8 cellular contexts compared by ENCODE assay signal in the genomic region with DNA sequence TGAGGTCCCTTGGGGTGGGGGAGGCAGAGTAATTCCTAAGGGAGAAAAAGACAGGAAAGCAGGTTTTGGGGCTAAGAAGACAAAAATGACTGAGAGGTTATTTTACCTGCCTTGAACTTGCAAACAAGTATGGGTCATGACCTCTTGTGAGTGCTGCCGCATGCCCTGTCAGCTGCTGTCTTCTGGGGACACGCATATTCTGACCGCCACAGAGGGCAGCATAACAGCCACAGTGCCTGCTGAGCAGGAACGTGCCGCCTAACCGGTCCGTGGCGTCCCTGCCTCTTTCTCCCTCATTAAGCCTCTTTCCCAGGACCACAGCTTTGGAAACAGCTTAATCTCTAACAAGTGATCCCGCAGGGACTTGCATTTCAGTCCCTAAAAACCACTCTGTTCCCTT. TPM values are rescaled to one million over a fixed set of nuclear protein-coding genes. Genes with fewer than 3 reads are reported as not detected.
DNase-seq lines count a peak whose midpoint lies in the region; ATAC-seq, FAIRE-seq and TF ChIP-seq lines count a peak whose summit lies in the region.

No MANE protein-coding gene starts in this region.

- intact Hi-C loops in pancreas (cut with DNase I), result loop anchor here in 2 of 3 donors (5.0 to 10.0 kb wide), 2 partner anchors 144 to 226 kb away; no protein-coding TSS in a partner anchor

- WGBS in pancreas, 2 donors, result 8 to 9% methylated on average over 9 of the region's 9 CpGs

- H3K27ac ChIP-seq in pancreas, result no peak overlapping the region

- peak; percentile 66 to 83 (median 72) for ATAC-seq in pancreas

- FAIRE-seq in pancreas (lab: Jason Lieb, UNC), result no peak
- no peak for FAIRE-seq in H54 (lab: Jason Lieb, UNC)

- TF ChIP-seq POLR2A in H54 (IDR thresholded peaks at IDR 0.05; ENCODE audit: low read depth, low read length), result no peak

- H3K27ac Mint-ChIP-seq in glutamatergic neuron (ENCODE audit: unreplicated experiment), result no peak overlapping the region
- H3K27ac Mint-ChIP-seq in activated T-cell treated with anti-CD3 and anti-CD28 coated beads, Interleukin-2, amount 50 U/mL, for 24 hours, result no peak overlapping the region

- TF ChIP-seq CTCF in glutamatergic neuron (IDR thresholded peaks at IDR 0.05; ENCODE audit: partially characterized antibody, unreplicated experiment), result no peak
- TF ChIP-seq CTCF in pancreas (IDR thresholded peaks at IDR 0.05), result no peak

- no peaks in the 10 kb centered on the region for H3K9me3 ChIP-seq in pancreas

- H3K27me3 ChIP-seq in pancreas, result peaks cover 0 to 5% (median 2%) of the 10 kb centered on the region in 4 donors

- no peak overlapping the region for H3K4me3 ChIP-seq in pancreas

- DNase-seq in G401 (ENCODE audit: low spot score) (peak; percentile 79), MV-4-11 (lab: John Stamatoyannopoulos, UW) (peak; percentile 12), glutamatergic neuron (peak; percentile 59), pancreas (peak in 3 of 6 donors; percentile 25 to 60 (median 36)), NCI-H526 treated with DMSO at 0.1 percent for 48 hours (lab: John Stamatoyannopoulos, UW) (no peak), H54 (ENCODE audit: insufficient read length, low spot score) (no peak)
- DNase-seq in activated CD8-positive, alpha-beta memory T cell treated with anti-CD3 and anti-CD28 coated beads, Interleukin-2, amount 50 U/mL, for 48 hours, result no peak
- no peak for DNase-seq in activated T-cell treated with anti-CD3 and anti-CD28 coated beads, Interleukin-2, amount 50 U/mL, for 24 hours

- no peak overlapping the region for H3K4me3 Mint-ChIP-seq in glutamatergic neuron (ENCODE audit: unreplicated experiment)
- no peak overlapping the region for H3K4me3 Mint-ChIP-seq in activated T-cell treated with anti-CD3 and anti-CD28 coated beads, Interleukin-2, amount 50 U/mL, for 24 hours

- peaks cover 8% of the 10 kb centered on the region for H3K9me3 Mint-ChIP-seq in glutamatergic neuron (ENCODE audit: unreplicated experiment)
- H3K9me3 Mint-ChIP-seq in activated T-cell treated with anti-CD3 and anti-CD28 coated beads, Interleukin-2, amount 50 U/mL, for 24 hours, result no peaks in the 10 kb centered on the region

- H3K4me1 ChIP-seq in pancreas, result peaks cover 0 to 4% (median 0%) of the 10 kb centered on the region in 3 donors

- peaks cover 12% of the 10 kb centered on the region for H3K4me1 Mint-ChIP-seq in glutamatergic neuron (ENCODE audit: low read depth, unreplicated experiment)
- peaks cover 12% of the 10 kb centered on the region for H3K4me1 Mint-ChIP-seq in activated T-cell treated with anti-CD3 and anti-CD28 coated beads, Interleukin-2, amount 50 U/mL, for 24 hours (ENCODE audit: low read depth)

- H3K36me3 ChIP-seq in pancreas, result no peaks in the 10 kb centered on the region

- H3K27me3 Mint-ChIP-seq in glutamatergic neuron (ENCODE audit: unreplicated experiment), result peaks cover 5% of the 10 kb centered on the region
- H3K27me3 Mint-ChIP-seq in activated T-cell treated with anti-CD3 and anti-CD28 coated beads, Interleukin-2, amount 50 U/mL, for 24 hours, result peaks cover 51% of the 10 kb centered on the region

- no peaks in the 10 kb centered on the region for H3K36me3 Mint-ChIP-seq in glutamatergic neuron (ENCODE audit: unreplicated experiment)
- H3K36me3 Mint-ChIP-seq in activated T-cell treated with anti-CD3 and anti-CD28 coated beads, Interleukin-2, amount 50 U/mL, for 24 hours (ENCODE audit: low read depth), result no peaks in the 10 kb centered on the region

- in situ Hi-C loops in G401 (cut with HindIII; ENCODE audit: low sequenced_read_pairs), result no loop called here

RNA-seq across cellular contexts. Expression of gene KCNA1, which starts 51.3 kb away (rescaled TPM):
- total RNA-seq in G401 (2014; rRNA removed; shearing (Covaris generic)), result not detected in 2 replicates
- total RNA-seq in glutamatergic neuron (ENCODE audit: unreplicated experiment) (0.05 TPM), pancreas (not detected)
- polyA plus RNA-seq in pancreas, result under 1 TPM in 1 of 2 donors, not detected in 1; 0.19 TPM

Comparison
In these comparisons a context has a peak if more than half of its experiments do, and no peak if none do; other contexts are left out.
1. DNase-seq: peak in G401 (single experiment), MV-4-11 (single experiment) and glutamatergic neuron (single experiment); none in NCI-H526 treated with DMSO at 0.1 percent for 48 hours (single experiment), activated CD8-positive, alpha-beta memory T cell treated with anti-CD3 and anti-CD28 coated beads, Interleukin-2, amount 50 U/mL, for 48 hours (single experiment), activated T-cell treated with anti-CD3 and anti-CD28 coated beads, Interleukin-2, amount 50 U/mL, for 24 hours (single experiment) and H54 (single experiment).